In genomic region chr15:80710635-80711553, GRCh38 we compare ENCODE assay signal across 1 cellular context.
TF ChIP-seq lines count a peak whose summit lies in the region.

No MANE protein-coding gene starts in this region.

TF ChIP-seq in HEK293, 187 proteins besides CTCF, POLR2A, EP300 and RAD21 (continued from another document):
- TF ChIP-seq ZNF280D (tag by site-specific recombination; IDR thresholded peaks at IDR 0.05) (no peak), ZNF639 (tag by site-specific recombination; IDR thresholded peaks at IDR 0.05) (no peak), KLF1 (tag by site-specific recombination; IDR thresholded peaks at IDR 0.05) (no peak), PRDM2 (tag by site-specific recombination; IDR thresholded peaks at IDR 0.05; ENCODE audit: borderline replicate concordance) (no peak), ZBTB11 (tag by site-specific recombination; conservative IDR thresholded peaks at IDR 0.05; ENCODE audit: low read depth) (no peak), ZBTB17 (tag by site-specific recombination; IDR thresholded peaks at IDR 0.05) (peak; percentile 91), ZNF121 (tag by site-specific recombination; IDR thresholded peaks at IDR 0.05) (peak; percentile 80), SALL2 (tag by site-specific recombination; IDR thresholded peaks at IDR 0.05; ENCODE audit: borderline replicate concordance) (no peak), WT1 (tag by site-specific recombination; IDR thresholded peaks at IDR 0.05) (no peak), ZNF292 (tag by site-specific recombination; IDR thresholded peaks at IDR 0.05; ENCODE audit: borderline replicate concordance, low read depth) (no peak), ZIC2 (tag by site-specific recombination; IDR thresholded peaks at IDR 0.05) (no peak), ZNF530 (tag by site-specific recombination; IDR thresholded peaks at IDR 0.05; ENCODE audit: low read depth) (no peak), ZNF398 (tag by site-specific recombination; IDR thresholded peaks at IDR 0.05) (no peak), KLF17 (tag by site-specific recombination; IDR thresholded peaks at IDR 0.05) (no peak), ZNF600 (tag by site-specific recombination; IDR thresholded peaks at IDR 0.05) (peak; percentile 75), ZNF629 (tag by site-specific recombination; IDR thresholded peaks at IDR 0.05) (peak; percentile 87), SETDB1 (IDR thresholded peaks at IDR 0.05; ENCODE audit: insufficient read length, low read length) (no peak), ZSCAN30 (tag by site-specific recombination; IDR thresholded peaks at IDR 0.05) (no peak), ZNF16 (tag by site-specific recombination; IDR thresholded peaks at IDR 0.05; ENCODE audit: low read depth) (no peak), TCF7L2 (IDR thresholded peaks at IDR 0.05; ENCODE audit: borderline replicate concordance, low read depth, low read length) (no peak), ZNF24 (tag by site-specific recombination; IDR thresholded peaks at IDR 0.05) (no peak), ZNF174 (tag by site-specific recombination; IDR thresholded peaks at IDR 0.05) (no peak)
- TF ChIP-seq, protein P1, sequence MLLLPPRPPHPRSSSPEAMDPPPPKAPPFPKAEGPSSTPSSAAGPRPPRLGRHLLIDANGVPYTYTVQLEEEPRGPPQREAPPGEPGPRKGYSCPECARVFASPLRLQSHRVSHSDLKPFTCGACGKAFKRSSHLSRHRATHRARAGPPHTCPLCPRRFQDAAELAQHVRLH (tag by site-specific recombination; IDR thresholded peaks at IDR 0.05): no peak
- TF ChIP-seq, protein P2, sequence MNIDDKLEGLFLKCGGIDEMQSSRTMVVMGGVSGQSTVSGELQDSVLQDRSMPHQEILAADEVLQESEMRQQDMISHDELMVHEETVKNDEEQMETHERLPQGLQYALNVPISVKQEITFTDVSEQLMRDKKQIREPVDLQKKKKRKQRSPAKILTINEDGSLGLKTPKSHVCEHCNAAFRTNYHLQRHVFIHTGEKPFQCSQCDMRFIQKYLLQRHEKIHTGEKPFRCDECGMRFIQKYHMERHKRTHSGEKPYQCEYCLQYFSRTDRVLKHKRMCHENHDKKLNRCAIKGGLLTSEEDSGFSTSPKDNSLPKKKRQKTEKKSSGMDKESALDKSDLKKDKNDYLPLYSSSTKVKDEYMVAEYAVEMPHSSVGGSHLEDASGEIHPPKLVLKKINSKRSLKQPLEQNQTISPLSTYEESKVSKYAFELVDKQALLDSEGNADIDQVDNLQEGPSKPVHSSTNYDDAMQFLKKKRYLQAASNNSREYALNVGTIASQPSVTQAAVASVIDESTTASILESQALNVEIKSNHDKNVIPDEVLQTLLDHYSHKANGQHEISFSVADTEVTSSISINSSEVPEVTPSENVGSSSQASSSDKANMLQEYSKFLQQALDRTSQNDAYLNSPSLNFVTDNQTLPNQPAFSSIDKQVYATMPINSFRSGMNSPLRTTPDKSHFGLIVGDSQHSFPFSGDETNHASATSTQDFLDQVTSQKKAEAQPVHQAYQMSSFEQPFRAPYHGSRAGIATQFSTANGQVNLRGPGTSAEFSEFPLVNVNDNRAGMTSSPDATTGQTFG (tag by site-specific recombination; IDR thresholded peaks at IDR 0.05; ENCODE audit: borderline replicate concordance): no peak
